18 cellular contexts compared by ENCODE assay signal in genomic region chr1:80534606-80535360, GRCh38.
DNase-seq lines count a peak whose midpoint lies in the region; ATAC-seq and TF ChIP-seq lines count a peak whose summit lies in the region.
"Had no signal": no experiment of that assay in that cellular context is flagged by ENCODE, and none has a peak within 500 bp of the region (broad histone marks: within the 10 kb centered on the region; RNA-seq: fewer than 3 reads in every experiment).

No MANE protein-coding gene starts in this region.

- WGBS in endodermal cell (ENCODE audit: insufficient coverage in 1 of 2, insufficient read length in 1 of 2), 2 experiments: 89% methylated on average over 2 of the region's 2 CpGs; no CpG with 5 or more reads in 1 of the 2 experiments
- 31% methylated on average over 1 of the region's 2 CpGs for WGBS in mesenchymal stem cell
- WGBS in right cardiac atrium: 78% methylated on average over 2 of the region's 2 CpGs
- 69 to 82% (median 72%) methylated on average over 2 of the region's 2 CpGs for WGBS in spleen, 5 donors

- H4K91ac ChIP-seq in mesenchymal stem cell (ENCODE audit: low read length): no peak overlapping the region

- H3K4me1 ChIP-seq in endodermal cell (ENCODE audit: control insufficient read depth, insufficient read depth, low read length): no peaks in the 10 kb centered on the region
- peaks cover 2% of the 10 kb centered on the region for H3K4me1 ChIP-seq in mesenchymal stem cell (ENCODE audit: control insufficient read depth, insufficient read depth, low read depth, low read length)
- H3K4me1 ChIP-seq in right cardiac atrium (ENCODE audit: control insufficient read depth, insufficient read depth, low read length): no peaks in the 10 kb centered on the region
- no peaks in the 10 kb centered on the region for H3K4me1 ChIP-seq in spleen
- H3K4me1 ChIP-seq: BE2C, gastrocnemius medialis, right atrium auricular region had no signal

- H2BK12ac ChIP-seq in mesenchymal stem cell (ENCODE audit: low read length in 2 of 2): no peak overlapping the region

- no peak overlapping the region for H4K8ac ChIP-seq in mesenchymal stem cell (ENCODE audit: low read length)

- no peak overlapping the region for H3K9ac ChIP-seq in endodermal cell (ENCODE audit: extremely low read depth, low read length, poor library complexity, severe bottlenecking)
- H3K9ac ChIP-seq in mesenchymal stem cell (ENCODE audit: low read length): no peak overlapping the region

- H3K23ac ChIP-seq in mesenchymal stem cell (ENCODE audit: low read length in 2 of 2): no peak overlapping the region

- H2BK15ac ChIP-seq in mesenchymal stem cell (ENCODE audit: low read depth, poor library complexity, severe bottlenecking): no peak overlapping the region

- no peak overlapping the region for H3K4me2 ChIP-seq in mesenchymal stem cell (ENCODE audit: low read length, poor library complexity, severe bottlenecking)

- no peak overlapping the region for H3K4ac ChIP-seq in mesenchymal stem cell (ENCODE audit: low read depth in 1 of 2, low read length in 2 of 2)

- H3K36me3 ChIP-seq in endodermal cell (ENCODE audit: control insufficient read depth, insufficient read depth, low read length) (no peaks in the 10 kb centered on the region), mesenchymal stem cell (ENCODE audit: control insufficient read depth in 1 of 2, insufficient read depth in 2 of 2, low read depth in 1 of 2, low read length in 2 of 2) (no peaks in the 10 kb centered on the region), spleen (no peaks in the 10 kb centered on the region)
- H3K36me3 ChIP-seq: BE2C, gastrocnemius medialis, right atrium auricular region had no signal

- no peak overlapping the region for H2AK5ac ChIP-seq in mesenchymal stem cell (ENCODE audit: low read length, severe bottlenecking)

- peaks cover 42% of the 10 kb centered on the region for H3K4me1 Mint-ChIP-seq in endodermal cell
- H3K4me1 Mint-ChIP-seq: naive thymus-derived CD8-positive, alpha-beta T cell had no signal

- TF ChIP-seq CTCF in endodermal cell (conservative IDR thresholded peaks at IDR 0.05) (peak; percentile 14), spleen (IDR thresholded peaks at IDR 0.05 in 8 of 11, conservative IDR thresholded peaks at IDR 0.05 in 3 of 11) (no peak)

- H3K9me3 Mint-ChIP-seq in endodermal cell: no peaks in the 10 kb centered on the region

- no peaks in the 10 kb centered on the region for H3K79me1 ChIP-seq in mesenchymal stem cell (replicated peaks; ENCODE audit: low read length, poor library complexity, severe bottlenecking)

- no peak overlapping the region for H3K14ac ChIP-seq in mesenchymal stem cell (ENCODE audit: low read length in 2 of 2)

- H3K27me3 Mint-ChIP-seq in endodermal cell (ENCODE audit: insufficient read depth): no peaks in the 10 kb centered on the region
- H3K27me3 Mint-ChIP-seq: naive thymus-derived CD8-positive, alpha-beta T cell had no signal

- no peaks in the 10 kb centered on the region for H3K36me3 Mint-ChIP-seq in endodermal cell (ENCODE audit: low read depth)
- H3K36me3 Mint-ChIP-seq: naive thymus-derived CD8-positive, alpha-beta T cell had no signal

- no peak overlapping the region for H3K18ac ChIP-seq in mesenchymal stem cell (ENCODE audit: low read depth in 1 of 2, low read length in 2 of 2)

- no peak overlapping the region for H3K27ac ChIP-seq in endodermal cell (ENCODE audit: low read depth, low read length)
- peak overlapping the region; percentile 86 for H3K27ac ChIP-seq in mesenchymal stem cell (ENCODE audit: low read length, poor library complexity, severe bottlenecking)
- H3K27ac ChIP-seq in right cardiac atrium (ENCODE audit: low read length): no peak overlapping the region
- no peak overlapping the region for H3K27ac ChIP-seq in spleen
- H3K27ac ChIP-seq: gastrocnemius medialis, right atrium auricular region had no signal

- no peak for TF ChIP-seq POLR2A in spleen (IDR thresholded peaks at IDR 0.05)

- H3K4me3 ChIP-seq in endodermal cell (ENCODE audit: low read length) (no peak overlapping the region), mesenchymal stem cell (ENCODE audit: insufficient read depth in 1 of 2, low read depth in 1 of 2, low read length in 2 of 2) (no peak overlapping the region), right cardiac atrium (ENCODE audit: low read length) (no peak overlapping the region), spleen (no peak overlapping the region)
- H3K4me3 ChIP-seq: gastrocnemius medialis, right atrium auricular region had no signal

- H3K27me3 ChIP-seq in endodermal cell (ENCODE audit: control insufficient read depth, insufficient read depth, low read length, poor library complexity, severe bottlenecking) (no peaks in the 10 kb centered on the region), mesenchymal stem cell (ENCODE audit: control insufficient read depth in 1 of 2, insufficient read depth in 1 of 2, low read length in 2 of 2) (no peaks in the 10 kb centered on the region), right cardiac atrium (ENCODE audit: control insufficient read depth, insufficient read depth) (no peaks in the 10 kb centered on the region), spleen (replicated peaks in 1 of 7) (no peaks in the 10 kb centered on the region)
- H3K27me3 ChIP-seq: BE2C, gastrocnemius medialis, right atrium auricular region had no signal

- DNase-seq in DMS114 treated with DMSO at 0.1 percent for 48 hours (lab: John Stamatoyannopoulos, UW; ENCODE audit: unreplicated experiment) (peak; percentile 75), LHCN-M2 (ENCODE audit: low read depth) (peak; percentile 55), endodermal cell (no peak), mesenchymal stem cell (peak; percentile 43), right cardiac atrium (no peak), spleen (no peak)
- DNase-seq: anterior cingulate cortex; BE2C; gastrocnemius medialis; left colon; naive thymus-derived CD8-positive, alpha-beta T cell; NCI-H1092 treated with DMSO at 0.1 percent for 48 hours; stimulated activated CD4-positive, alpha-beta T cell treated with anti-CD3 and anti-CD28 coated beads, Interleukin-4, amount 100 ng/mL, for 1 hour had no signal

- intact Hi-C loops in right cardiac atrium (cut with DNase I) (no loop called here), spleen (cut with DNase I; ENCODE audit: low total_unique reads) (no loop called here)

- H3K4me3 Mint-ChIP-seq in endodermal cell: no peak overlapping the region
- H3K4me3 Mint-ChIP-seq: naive thymus-derived CD8-positive, alpha-beta T cell; T-helper 2 cell treated with Interferon-gamma antibody and Interleukin-4, amounts not matched to agents 5 μg/mL and 100 μg/mL, for 36 hours had no signal

- ATAC-seq in right cardiac atrium (no peak), GM18867 (IDR thresholded peaks at IDR 0.05; ENCODE audit: unreplicated experiment) (no peak), GM18858 (IDR thresholded peaks at IDR 0.05; ENCODE audit: unreplicated experiment) (no peak)
- ATAC-seq: gastrocnemius medialis; left colon; naive thymus-derived CD8-positive, alpha-beta T cell; Panc1 had no signal

- H3K9me3 ChIP-seq in endodermal cell (ENCODE audit: control insufficient read depth, low read length) (no peaks in the 10 kb centered on the region), mesenchymal stem cell (ENCODE audit: control insufficient read depth, low read length) (no peaks in the 10 kb centered on the region), right cardiac atrium (ENCODE audit: control insufficient read depth, low read length) (no peaks in the 10 kb centered on the region), spleen (no peaks in the 10 kb centered on the region)
- H3K9me3 ChIP-seq: BE2C, gastrocnemius medialis, right atrium auricular region had no signal

- H3K27ac Mint-ChIP-seq in endodermal cell: peak overlapping the region; percentile 67
- H3K27ac Mint-ChIP-seq: naive thymus-derived CD8-positive, alpha-beta T cell; T-helper 2 cell treated with Interferon-gamma antibody and Interleukin-4, amounts not matched to agents 5 μg/mL and 100 μg/mL, for 36 hours had no signal

- H2BK5ac ChIP-seq in mesenchymal stem cell (ENCODE audit: low read depth, low read length, poor library complexity, severe bottlenecking): no peak overlapping the region

- H2AFZ ChIP-seq in mesenchymal stem cell (ENCODE audit: low read depth, low read length): no peak overlapping the region

- H2BK120ac ChIP-seq in mesenchymal stem cell (ENCODE audit: low read depth, low read length): no peak overlapping the region

Comparison
In these comparisons a context has a peak if more than half of its experiments do, and no peak if none do; other contexts are left out.
1. DNase-seq: peak in DMS114 treated with DMSO at 0.1 percent for 48 hours (single experiment), LHCN-M2 (single experiment) and mesenchymal stem cell (single experiment); none in endodermal cell (single experiment), right cardiac atrium (0 of 3) and spleen (single experiment).